Comparison of ENCODE assay signal across 8 cellular contexts in the genomic region with DNA sequence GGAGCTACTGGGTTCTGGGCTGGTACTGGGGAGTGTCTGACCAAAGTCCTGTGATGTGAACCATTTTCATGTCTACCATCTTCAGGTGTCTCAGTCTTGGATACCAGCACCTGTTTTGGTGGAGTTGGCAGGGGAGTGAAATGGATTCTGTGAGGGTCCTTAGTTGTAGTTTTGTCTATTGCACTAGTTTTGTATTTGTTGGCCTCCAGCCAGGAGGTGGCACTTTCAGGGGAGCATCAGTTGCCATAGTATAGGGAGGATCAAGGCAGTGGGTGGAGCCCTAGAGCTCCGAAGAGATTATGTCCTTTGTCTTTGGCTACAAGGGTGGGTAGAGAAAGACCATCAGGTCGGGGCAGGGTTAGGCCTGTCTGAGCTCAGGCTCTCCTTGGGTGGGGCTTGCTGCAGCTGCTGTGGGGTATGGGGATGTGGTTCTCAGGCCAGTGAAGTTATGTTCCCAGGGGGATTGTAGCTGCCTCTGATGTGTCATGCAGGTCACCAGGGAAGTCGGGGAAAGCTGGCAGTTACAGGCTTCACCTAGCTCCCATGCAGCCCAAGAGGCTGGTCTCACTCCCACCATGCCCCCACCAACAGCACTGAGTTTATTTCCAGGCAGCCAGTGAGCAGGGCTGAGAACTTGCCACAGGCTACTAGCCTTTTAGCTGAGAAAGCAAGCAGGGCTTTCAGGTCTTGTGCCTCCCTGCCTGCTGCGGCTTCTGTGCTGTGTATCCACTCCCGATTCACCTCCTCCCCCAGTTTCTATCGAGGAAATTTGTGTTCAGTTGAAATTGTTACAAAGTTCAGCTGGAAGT.
DNase-seq lines count a peak whose midpoint lies in the region; ATAC-seq, FAIRE-seq and TF ChIP-seq lines count a peak whose summit lies in the region.

No MANE protein-coding gene starts in this region.

- H3K4me3 Mint-ChIP-seq in endothelial cell (ENCODE audit: unreplicated experiment), result no peak overlapping the region

- H3K4me3 ChIP-seq in right cardiac atrium (ENCODE audit: low read length), result no peak overlapping the region

- H3K27me3 Mint-ChIP-seq in endothelial cell (ENCODE audit: unreplicated experiment), result peaks cover 1% of the 10 kb centered on the region

- no peaks in the 10 kb centered on the region for H3K9me3 ChIP-seq in right cardiac atrium (ENCODE audit: control insufficient read depth, low read length)

- no peaks in the 10 kb centered on the region for H3K9me3 Mint-ChIP-seq in endothelial cell (ENCODE audit: unreplicated experiment)

- 64% methylated on average over 6 of the region's 6 CpGs for WGBS in right cardiac atrium

- no peak overlapping the region for H3K27ac Mint-ChIP-seq in endothelial cell (ENCODE audit: unreplicated experiment)

- H3K4me1 Mint-ChIP-seq in endothelial cell (ENCODE audit: unreplicated experiment), result no peaks in the 10 kb centered on the region

- no peaks in the 10 kb centered on the region for H3K27me3 ChIP-seq in right cardiac atrium (ENCODE audit: control insufficient read depth, insufficient read depth)

- H3K27ac ChIP-seq in right cardiac atrium (ENCODE audit: low read length), result no peak overlapping the region

- peak; percentile 97 for FAIRE-seq in GM18507 (lab: Jason Lieb, UNC)

- H3K36me3 Mint-ChIP-seq in endothelial cell (ENCODE audit: low read depth, unreplicated experiment), result no peaks in the 10 kb centered on the region

- TF ChIP-seq CTCF in endothelial cell (IDR thresholded peaks at IDR 0.05; ENCODE audit: unreplicated experiment), result no peak

- DNase-seq in GM18507 (ENCODE audit: extremely low spot score, insufficient read length, low read depth), result no peak
- DNase-seq in kidney tubule cell (ENCODE audit: low spot score), result peak; percentile 2
- DNase-seq in ureter (ENCODE audit: low spot score), result no peak
- no peak for DNase-seq in endothelial cell (ENCODE audit: low spot score)
- DNase-seq in NCI-H1092 treated with DMSO at 0.1 percent for 48 hours (lab: John Stamatoyannopoulos, UW), result no peak
- DNase-seq in right cardiac atrium, result no peak

- intact Hi-C loops in right cardiac atrium (cut with DNase I), result no loop called here

- no peaks in the 10 kb centered on the region for H3K4me1 ChIP-seq in right cardiac atrium (ENCODE audit: control insufficient read depth, insufficient read depth, low read length)

- ATAC-seq in GM21619 (IDR thresholded peaks at IDR 0.05; ENCODE audit: unreplicated experiment) (peak; percentile 49), HG03575 (IDR thresholded peaks at IDR 0.05; ENCODE audit: extremely low read depth, insufficient number of reproducible peaks, low FRiP score, unreplicated experiment) (peak; percentile 35), right cardiac atrium (no peak)

Comparison
In these comparisons a context has a peak if more than half of its experiments do, and no peak if none do; other contexts are left out.
1. ATAC-seq: peak in GM21619 (single experiment) and HG03575 (single experiment); none in right cardiac atrium (0 of 2).